In the genomic region with DNA sequence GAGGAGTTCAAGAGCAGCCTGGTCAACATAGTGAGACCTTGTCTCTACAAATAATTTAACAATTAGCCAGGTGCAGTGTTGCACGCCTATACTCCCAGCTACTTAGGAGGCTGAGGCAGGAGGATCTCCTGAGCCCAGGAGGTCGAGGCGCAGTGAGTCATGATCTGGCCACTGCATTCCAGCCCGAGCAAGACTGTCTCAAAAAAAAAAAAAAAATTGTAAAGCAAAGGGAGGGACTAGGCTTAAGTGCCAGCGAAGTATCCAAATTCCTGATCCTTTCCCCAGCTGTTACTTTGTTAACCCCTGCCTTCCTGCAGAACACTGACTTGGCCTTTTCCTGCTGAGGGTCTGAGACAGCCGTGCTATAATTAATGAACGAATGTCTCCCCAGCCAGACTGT, we compare ENCODE assay signal across 1 cellular context.
TF ChIP-seq lines count a peak whose summit lies in the region.

No MANE protein-coding gene starts in this region.

TF ChIP-seq in IMR-90, 13 proteins besides CTCF, POLR2A, EP300 and RAD21:
- TF ChIP-seq CHD1 (IDR thresholded peaks at IDR 0.05; ENCODE audit: low read depth, low read length) (no peak), RFX5 (IDR thresholded peaks at IDR 0.05; ENCODE audit: low read depth, low read length) (no peak), FOS (IDR thresholded peaks at IDR 0.05; ENCODE audit: low read depth, low read length) (no peak), MXI1 (IDR thresholded peaks at IDR 0.05; ENCODE audit: borderline replicate concordance, low read depth, low read length) (no peak), NFE2L2 (IDR thresholded peaks at IDR 0.05; ENCODE audit: low read depth, low read length) (no peak), USF2 (IDR thresholded peaks at IDR 0.05; ENCODE audit: low read depth, low read length) (no peak), RCOR1 (IDR thresholded peaks at IDR 0.05; ENCODE audit: insufficient replicate concordance, low read length) (no peak), MAFK (IDR thresholded peaks at IDR 0.05; ENCODE audit: low read depth, low read length) (no peak), MAZ (IDR thresholded peaks at IDR 0.05; ENCODE audit: borderline replicate concordance, low read depth, low read length) (no peak), BHLHE40 (IDR thresholded peaks at IDR 0.05; ENCODE audit: low read depth, low read length) (no peak)
- TF ChIP-seq, protein P1, sequence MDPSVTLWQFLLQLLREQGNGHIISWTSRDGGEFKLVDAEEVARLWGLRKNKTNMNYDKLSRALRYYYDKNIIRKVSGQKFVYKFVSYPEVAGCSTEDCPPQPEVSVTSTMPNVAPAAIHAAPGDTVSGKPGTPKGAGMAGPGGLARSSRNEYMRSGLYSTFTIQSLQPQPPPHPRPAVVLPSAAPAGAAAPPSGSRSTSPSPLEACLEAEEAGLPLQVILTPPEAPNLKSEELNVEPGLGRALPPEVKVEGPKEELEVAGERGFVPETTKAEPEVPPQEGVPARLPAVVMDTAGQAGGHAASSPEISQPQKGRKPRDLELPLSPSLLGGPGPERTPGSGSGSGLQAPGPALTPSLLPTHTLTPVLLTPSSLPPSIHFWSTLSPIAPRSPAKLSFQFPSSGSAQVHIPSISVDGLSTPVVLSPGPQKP (IDR thresholded peaks at IDR 0.05; ENCODE audit: borderline replicate concordance, low read depth, low read length) = no peak
